In genomic region chr2:141329949-141330348, GRCh38 we compare ENCODE assay signal across 21 cellular contexts.
DNase-seq lines count a peak whose midpoint lies in the region; TF ChIP-seq lines count a peak whose summit lies in the region.
"Had no signal": no experiment of that assay in that cellular context is flagged by ENCODE, and none has a peak within 500 bp of the region (broad histone marks: within the 10 kb centered on the region; RNA-seq: fewer than 3 reads in every experiment).

No MANE protein-coding gene starts in this region.

- in situ Hi-C loops in GM23248 (cut with MboI) (no loop called here), astrocyte of the cerebellum (cut with HindIII; ENCODE audit: low sequenced_read_pairs) (no loop called here)

- no peaks in the 10 kb centered on the region for H3K27me3 ChIP-seq in GM23248 (replicated peaks; ENCODE audit: insufficient read depth)
- H3K27me3 ChIP-seq: adrenal gland, tibial artery had no signal

- H3K36me3 ChIP-seq in GM23248 (ENCODE audit: low read depth), result no peaks in the 10 kb centered on the region
- H3K36me3 ChIP-seq: adrenal gland, tibial artery had no signal

- peaks cover 7% of the 10 kb centered on the region for H3K4me1 ChIP-seq in GM23248 (ENCODE audit: insufficient read depth)
- H3K4me1 ChIP-seq: adrenal gland, parathyroid adenoma, tibial artery had no signal

- no peak for TF ChIP-seq CTCF in astrocyte of the cerebellum (IDR thresholded peaks at IDR 0.05; ENCODE audit: low read depth, low read length, missing control alignments)
- TF ChIP-seq CTCF in fibroblast of pulmonary artery (IDR thresholded peaks at IDR 0.05; ENCODE audit: low read length, missing control alignments), result no peak
- TF ChIP-seq CTCF in retinal pigment epithelial cell (conservative IDR thresholded peaks at IDR 0.05; ENCODE audit: low read depth, low read length), result no peak

- H3K9me2 ChIP-seq in GM23248 (ENCODE audit: insufficient read depth), result no peaks in the 10 kb centered on the region

- no peak overlapping the region for H2AFZ ChIP-seq in GM23248
- H2AFZ ChIP-seq: parathyroid adenoma had no signal

- H3K9ac ChIP-seq in GM23248, result no peak overlapping the region
- H3K9ac ChIP-seq: parathyroid adenoma had no signal

- H3K9me3 ChIP-seq in GM23248 (ENCODE audit: low read depth), result no peaks in the 10 kb centered on the region
- H3K9me3 ChIP-seq: adrenal gland, tibial artery had no signal

- 7% methylated on average over 1 of the region's 1 CpG for WGBS in GM23248 (ENCODE audit: low coverage in 1 of 2, low lambda C conversion rate in 2 of 2, missing lambda C conversion rate in 2 of 2), 2 experiments

- peak; percentile 16 for DNase-seq in GM23248
- DNase-seq in astrocyte of the cerebellum (ENCODE audit: low read depth), result peak; percentile 16
- peak; percentile 62 for DNase-seq in fibroblast of pulmonary artery (ENCODE audit: low read depth)
- peak; percentile 47 for DNase-seq in retinal pigment epithelial cell (ENCODE audit: low read depth)
- no peak for DNase-seq in NCI-H2029 (lab: John Stamatoyannopoulos, UW)
- DNase-seq in HUDEP-2 (lab: John Stamatoyannopoulos, UW; ENCODE audit: unreplicated experiment in 76 of 76), result no peak
- DNase-seq in activated T-cell treated with anti-CD3 and anti-CD28 coated beads, Interleukin-2, amount 50 U/mL, for 1 hour, result no peak
- DNase-seq: activated CD4-positive, alpha-beta T cell treated with anti-CD3 and anti-CD28 coated beads for 48 hours; activated naive CD4-positive, alpha-beta T cell; activated T-cell treated with anti-CD3 and anti-CD28 coated beads, Interleukin-2, amount 50 U/mL, for 48 hours; adrenal gland; central memory CD4-positive, alpha-beta T cell; islet precursor cell; NCI-H1105; NCI-H2029 treated with DMSO at 0.1 percent for 48 hours; NCI-H226; NCI-H774; stimulated activated naive CD8-positive, alpha-beta T cell treated with anti-CD3 and anti-CD28 coated beads, Interleukin-15, amount 100 ng/mL, for 72 hours; tibial artery had no signal

- no peaks in the 10 kb centered on the region for H3K79me2 ChIP-seq in GM23248 (ENCODE audit: insufficient read depth)
- H3K79me2 ChIP-seq: parathyroid adenoma had no signal

- H3K4me3 ChIP-seq in GM23248 (no peak overlapping the region), astrocyte of the cerebellum (ENCODE audit: low read depth, low read length) (no peak overlapping the region), fibroblast of pulmonary artery (replicated peaks; ENCODE audit: low read depth, low read length) (no peak overlapping the region), retinal pigment epithelial cell (ENCODE audit: low read length) (no peak overlapping the region)
- H3K4me3 ChIP-seq: adrenal gland, tibial artery had no signal

- no peaks in the 10 kb centered on the region for H3F3A ChIP-seq in GM23248 (ENCODE audit: insufficient read depth)

- H3K27ac ChIP-seq in GM23248, result no peak overlapping the region
- H3K27ac ChIP-seq: adrenal gland, parathyroid adenoma, RWPE1, tibial artery had no signal

- H4K20me1 ChIP-seq in GM23248 (ENCODE audit: insufficient read depth), result no peaks in the 10 kb centered on the region

- peak overlapping the region; percentile 3 for H3K4me2 ChIP-seq in GM23248 (ENCODE audit: unreplicated experiment)

Comparison
In these comparisons a context has a peak if more than half of its experiments do, and no peak if none do; other contexts are left out.
1. DNase-seq: peak in GM23248 (single experiment), astrocyte of the cerebellum (single experiment), fibroblast of pulmonary artery (single experiment) and retinal pigment epithelial cell (single experiment); none in NCI-H2029 (single experiment), HUDEP-2 (0 of 76) and activated T-cell treated with anti-CD3 and anti-CD28 coated beads, Interleukin-2, amount 50 U/mL, for 1 hour (single experiment).